1 cellular context compared by ENCODE assay signal in genomic region chr3:150462108-150462507, GRCh38.
TF ChIP-seq lines count a peak whose summit lies in the region.

No MANE protein-coding gene starts in this region.

TF ChIP-seq in K562, 482 proteins besides CTCF, POLR2A, EP300 and RAD21 (continued from another document):
- TF ChIP-seq, protein P1, sequence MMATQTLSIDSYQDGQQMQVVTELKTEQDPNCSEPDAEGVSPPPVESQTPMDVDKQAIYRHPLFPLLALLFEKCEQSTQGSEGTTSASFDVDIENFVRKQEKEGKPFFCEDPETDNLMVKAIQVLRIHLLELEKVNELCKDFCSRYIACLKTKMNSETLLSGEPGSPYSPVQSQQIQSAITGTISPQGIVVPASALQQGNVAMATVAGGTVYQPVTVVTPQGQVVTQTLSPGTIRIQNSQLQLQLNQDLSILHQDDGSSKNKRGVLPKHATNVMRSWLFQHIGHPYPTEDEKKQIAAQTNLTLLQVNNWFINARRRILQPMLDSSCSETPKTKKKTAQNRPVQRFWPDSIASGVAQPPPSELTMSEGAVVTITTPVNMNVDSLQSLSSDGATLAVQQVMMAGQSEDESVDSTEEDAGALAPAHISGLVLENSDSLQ (IDR thresholded peaks at IDR 0.05), result peak; percentile 22; the same call in 1 of the 2 replicates
- TF ChIP-seq PBX2 (CRISPR knock-in tag; IDR thresholded peaks at IDR 0.05; ENCODE audit: low read depth) (no peak), PBX2 (tag; conservative IDR thresholded peaks at IDR 0.05; ENCODE audit: low read depth) (peak; percentile 65), ESRRA (IDR thresholded peaks at IDR 0.05; ENCODE audit: borderline replicate concordance, low read depth) (peak; percentile 69), MEIS2 (IDR thresholded peaks at IDR 0.05; ENCODE audit: partially characterized antibody) (peak; percentile 81)
